In genomic region chr13:113216165-113217056, GRCh38 we compare ENCODE assay signal across 8 cellular contexts. TPM values are rescaled to one million over a fixed set of nuclear protein-coding genes. Genes with fewer than 3 reads are reported as not detected.
DNase-seq lines count a peak whose midpoint lies in the region; ATAC-seq and TF ChIP-seq lines count a peak whose summit lies in the region.

No MANE protein-coding gene starts in this region.

- TF ChIP-seq CTCF in body of pancreas (IDR thresholded peaks at IDR 0.05): no peak

- no peak overlapping the region for H2AFZ ChIP-seq in Karpas-422 (ENCODE audit: low read length)

- H3K36me3 ChIP-seq in body of pancreas (replicated peaks in 1 of 2; ENCODE audit: insufficient read depth in 1 of 2, low read depth in 2 of 2) (no peaks in the 10 kb centered on the region), Karpas-422 (ENCODE audit: insufficient read depth, low read length) (peaks cover 34% of the 10 kb centered on the region; the same call in 1 of the 2 replicates)

- no peak overlapping the region for H3K4me3 ChIP-seq in body of pancreas
- no peak overlapping the region for H3K4me3 ChIP-seq in Karpas-422 (ENCODE audit: low read length)

- no peak overlapping the region for H3K9ac ChIP-seq in Karpas-422 (ENCODE audit: low read length)

- H3K9me2 ChIP-seq in Karpas-422 (replicated peaks; ENCODE audit: insufficient read depth, low read length): no peaks in the 10 kb centered on the region

- no peak overlapping the region for H3K4me2 ChIP-seq in Karpas-422 (ENCODE audit: low read depth, low read length, poor library complexity, severe bottlenecking)

- peaks cover 69% of the 10 kb centered on the region for H4K20me1 ChIP-seq in Karpas-422 (ENCODE audit: insufficient read depth, low read depth, low read length)

- peaks cover 100% of the 10 kb centered on the region for H3K79me2 ChIP-seq in Karpas-422 (ENCODE audit: low read length)

- DNase-seq in DMS 273 treated with DMSO at 0.1 percent for 48 hours (lab: John Stamatoyannopoulos, UW) (peak; percentile 35), LoVo (ENCODE audit: low spot score) (peak; percentile 41), body of pancreas (peak; percentile 58 to 76 (median 62)), kidney tubule cell (ENCODE audit: low spot score) (peak; percentile 78), Karpas-422 (no peak), NCI-H1694 (lab: John Stamatoyannopoulos, UW) (no peak), DMS114 treated with DMSO at 0.1 percent for 48 hours (lab: John Stamatoyannopoulos, UW; ENCODE audit: unreplicated experiment) (no peak), SK-N-DZ (ENCODE audit: low spot score) (no peak)

- ATAC-seq in body of pancreas: peak; percentile 82

- H3K27me3 ChIP-seq in body of pancreas (no peaks in the 10 kb centered on the region), Karpas-422 (ENCODE audit: low read length) (no peaks in the 10 kb centered on the region)

- H3K4me1 ChIP-seq in body of pancreas: peaks cover 42% of the 10 kb centered on the region
- H3K4me1 ChIP-seq in Karpas-422 (ENCODE audit: low read length): peaks cover 28% of the 10 kb centered on the region

- TF ChIP-seq POLR2A in body of pancreas (IDR thresholded peaks at IDR 0.05): no peak

- WGBS in body of pancreas, 2 donors: 28 to 29% methylated on average over 8 of the region's 8 CpGs

- H3K9me3 ChIP-seq in body of pancreas (no peaks in the 10 kb centered on the region), Karpas-422 (ENCODE audit: low read length) (no peaks in the 10 kb centered on the region)

- intact Hi-C loops in body of pancreas (cut with DNase I): no loop called here

- peak overlapping the region in 2 of 4 donors; percentile 24 to 39 for H3K27ac ChIP-seq in body of pancreas
- H3K27ac ChIP-seq in Karpas-422 (ENCODE audit: low read length): no peak overlapping the region

RNA-seq across cellular contexts. Expression of gene CUL4A, which starts 7.0 kb away (rescaled TPM):
- 10 to 100 TPM; 44.4 to 62.3 TPM for total RNA-seq in body of pancreas
- 97.0 and 97.1 TPM in 2 replicates for total RNA-seq in Karpas-422 (2014; rRNA removed; shearing (Covaris generic); ENCODE audit: low replicate concordance)
- polyA plus RNA-seq in SK-N-DZ (2014; cell fraction: cytosol; rRNA removed): 68.6 and 84.7 TPM in 2 replicates
- 77.7 and 99.6 TPM in 2 replicates for polyA plus RNA-seq in SK-N-DZ (2014; cell fraction: nucleus; rRNA removed)

RNA-seq across cellular contexts. Expression of gene PCID2, which starts 7.9 kb away (rescaled TPM):
- total RNA-seq in body of pancreas: 10 to 100 TPM; 23.7 to 33.7 TPM
- total RNA-seq in Karpas-422 (2014; rRNA removed; shearing (Covaris generic); ENCODE audit: low replicate concordance): 85.0 and 114 TPM in 2 replicates
- polyA plus RNA-seq in SK-N-DZ (2014; cell fraction: cytosol; rRNA removed): 88.9 and 89.9 TPM in 2 replicates
- 160 and 166 TPM in 2 replicates for polyA plus RNA-seq in SK-N-DZ (2014; cell fraction: nucleus; rRNA removed)

RNA-seq across cellular contexts. Expression of gene PROZ, which starts 58.0 kb away (rescaled TPM):
- total RNA-seq in body of pancreas: not detected
- total RNA-seq in Karpas-422 (2014; rRNA removed; shearing (Covaris generic); ENCODE audit: low replicate concordance): not detected in 2 replicates
- polyA plus RNA-seq in SK-N-DZ (2014; cell fraction: cytosol; rRNA removed): 0.07 TPM in 1 of 2 replicates, not detected in the other
- polyA plus RNA-seq in SK-N-DZ (2014; cell fraction: nucleus; rRNA removed): not detected in 2 replicates

Comparison
In these comparisons a context has a peak if more than half of its experiments do, and no peak if none do; other contexts are left out.
1. DNase-seq: peak in DMS 273 treated with DMSO at 0.1 percent for 48 hours (single experiment), LoVo (single experiment), body of pancreas (4 of 4) and kidney tubule cell (single experiment); none in Karpas-422 (single experiment), NCI-H1694 (single experiment), DMS114 treated with DMSO at 0.1 percent for 48 hours (single experiment) and SK-N-DZ (single experiment).